ENCODE assay signal across 1 cellular context in genomic region chr4:113940103-113940502, GRCh38. TPM values are rescaled to one million over a fixed set of nuclear protein-coding genes. Genes with fewer than 3 reads are reported as not detected.
"Had no signal": no experiment of that assay in that cellular context is flagged by ENCODE, and none has a peak within 500 bp of the region (broad histone marks: within the 10 kb centered on the region; RNA-seq: fewer than 3 reads in every experiment).

No MANE protein-coding gene starts in this region.

RNA-seq across cellular contexts. Expression of gene ARSJ, which starts 39.3 kb away (rescaled TPM):
- polyA plus RNA-seq: naive thymus-derived CD8-positive, alpha-beta T cell had no signal
